In genomic region chr4:46508216-46508615, GRCh38 we compare ENCODE assay signal across 23 cellular contexts.
DNase-seq lines count a peak whose midpoint lies in the region; ATAC-seq, FAIRE-seq and TF ChIP-seq lines count a peak whose summit lies in the region.
"Had no signal": no experiment of that assay in that cellular context is flagged by ENCODE, and none has a peak within 500 bp of the region (broad histone marks: within the 10 kb centered on the region; RNA-seq: fewer than 3 reads in every experiment).

No MANE protein-coding gene starts in this region.

- H3K27ac ChIP-seq in HepG2 (ENCODE audit: extremely low read length, insufficient read depth, low read length) (no peak overlapping the region), right lobe of liver (no peak overlapping the region), epithelial cell of prostate (peak overlapping the region; percentile 41), GM23248 (no peak overlapping the region)
- H3K27ac ChIP-seq: BLaER1 treated with 17β-estradiol and CSF1 and Interleukin-3, amounts not matched to agents 10 nM and 100 nM; SK-N-MC had no signal

- intact Hi-C loops in HepG2 (cut with micrococcal nuclease; ENCODE audit: unreplicated experiment) = no loop called here
- intact Hi-C loops in right lobe of liver (cut with DNase I) = no loop called here

- TF ChIP-seq POLR2A in HepG2 (IDR thresholded peaks at IDR 0.05; ENCODE audit: insufficient read depth in 1 of 2, low read depth in 2 of 2, low read length in 2 of 2) = no peak
- no peak for TF ChIP-seq POLR2A in right lobe of liver (IDR thresholded peaks at IDR 0.05)

- TF ChIP-seq CTCF in HepG2 (CRISPR knock-in tag; IDR thresholded peaks at IDR 0.05) (no peak), right lobe of liver (IDR thresholded peaks at IDR 0.05) (no peak)

- no peak for TF ChIP-seq RAD21 in HepG2 (CRISPR knock-in tag; IDR thresholded peaks at IDR 0.05)

- DNase-seq in HepG2 (ENCODE audit: low spot score) (no peak), right lobe of liver (no peak), amniotic epithelial cell (ENCODE audit: low read depth) (peak; percentile 34), epithelial cell of prostate (ENCODE audit: low read depth, low spot score) (peak; percentile 2), GM23248 (no peak), 8988T (no peak)
- no peak for DNase-seq in stimulated activated CD4-positive, alpha-beta T cell treated with anti-CD3 and anti-CD28 coated beads, Interleukin-4, amount 100 ng/mL, for 1 hour
- DNase-seq: AML-193; CD4-positive, alpha-beta memory T cell; COR-L47; DND-41; H7; NCI-H1092; NCI-H1417 treated with DMSO at 0.1 percent for 48 hours; NCI-H1694 treated with DMSO at 0.1 percent for 48 hours; NCI-H2081; NCI-H2227 treated with DMSO at 0.1 percent for 48 hours; NCI-H526 treated with DMSO at 0.1 percent for 48 hours; SIG-M5 had no signal

- TF ChIP-seq EP300 in HepG2 (IDR thresholded peaks at IDR 0.05; ENCODE audit: low read depth in 2 of 2, low read length in 2 of 2) (no peak), HepG2 (CRISPR knock-in tag; IDR thresholded peaks at IDR 0.05; ENCODE audit: borderline replicate concordance) (no peak)

- H2AFZ ChIP-seq in HepG2 (ENCODE audit: low read length) (no peak overlapping the region), GM23248 (no peak overlapping the region)

- H4K20me1 ChIP-seq in HepG2 (ENCODE audit: insufficient read depth, low read length) = no peaks in the 10 kb centered on the region
- H4K20me1 ChIP-seq in GM23248 (ENCODE audit: insufficient read depth) = no peaks in the 10 kb centered on the region
- H4K20me1 ChIP-seq: BLaER1 treated with 17β-estradiol and CSF1 and Interleukin-3, amounts not matched to agents 10 nM and 100 nM had no signal

- POLR2A ChIA-PET in HepG2 (lab: Yijun Ruan, JAX) = no interaction called here

- no peaks in the 10 kb centered on the region for H3K9me2 ChIP-seq in GM23248 (ENCODE audit: insufficient read depth)

- WGBS in HepG2 (ENCODE audit: low lambda C conversion rate) = 38% methylated on average over 2 of the region's 2 CpGs
- WGBS in right lobe of liver (ENCODE audit: insufficient coverage, low coverage, low lambda C conversion rate, missing lambda C conversion rate) = 86% methylated on average over 2 of the region's 2 CpGs
- WGBS in GM23248 (ENCODE audit: low coverage in 1 of 2, low lambda C conversion rate in 2 of 2, missing lambda C conversion rate in 2 of 2), 2 experiments = 39 to 41% methylated on average over 2 of the region's 2 CpGs

- no TSS peak for BruUV-seq in HepG2 (replicated peaks; lab: Mats Ljungman, UMichigan)

- in situ Hi-C loops in HepG2 (cut with HindIII; ENCODE audit: extremely low pct_ligation_motif_present, low pct_unique_long_range_greater_than_20kb) (no loop called here), GM23248 (cut with MboI) (no loop called here)

- H3K79me2 ChIP-seq in HepG2 (ENCODE audit: insufficient read depth, low read length) (no peaks in the 10 kb centered on the region), GM23248 (ENCODE audit: insufficient read depth) (no peaks in the 10 kb centered on the region)

- H3K4me1 ChIP-seq in HepG2 (ENCODE audit: insufficient read depth, low read length) (no peaks in the 10 kb centered on the region), right lobe of liver (no peaks in the 10 kb centered on the region), GM23248 (ENCODE audit: insufficient read depth) (no peaks in the 10 kb centered on the region)

- H3K27me3 ChIP-seq in HepG2 (ENCODE audit: control insufficient read depth in 1 of 2, insufficient read depth in 2 of 2, low read length in 2 of 2) (no peaks in the 10 kb centered on the region; a peak in 1 of 5 replicates), right lobe of liver (no peaks in the 10 kb centered on the region), GM23248 (replicated peaks; ENCODE audit: insufficient read depth) (no peaks in the 10 kb centered on the region)
- H3K27me3 ChIP-seq: BLaER1 treated with 17β-estradiol and CSF1 and Interleukin-3, amounts not matched to agents 10 nM and 100 nM had no signal

- H3K9ac ChIP-seq in HepG2 (ENCODE audit: insufficient read depth, low read depth, low read length) (no peak overlapping the region), GM23248 (no peak overlapping the region)
- H3K9ac ChIP-seq: BLaER1 treated with 17β-estradiol and CSF1 and Interleukin-3, amounts not matched to agents 10 nM and 100 nM had no signal

- FAIRE-seq in HepG2 (lab: Jason Lieb, UNC) = no peak
- FAIRE-seq: GM19239 had no signal

- no peak overlapping the region for H3K4me3 ChIP-seq in HepG2 (replicated peaks in 1 of 3; ENCODE audit: insufficient read depth in 1 of 3, low read depth in 2 of 3, low read length in 3 of 3)
- no peak overlapping the region for H3K4me3 ChIP-seq in right lobe of liver
- no peak overlapping the region for H3K4me3 ChIP-seq in GM23248
- H3K4me3 ChIP-seq: BLaER1 treated with 17β-estradiol and CSF1 and Interleukin-3, amounts not matched to agents 10 nM and 100 nM; SK-N-MC had no signal

- H3K36me3 ChIP-seq in HepG2 (replicated peaks in 1 of 2; ENCODE audit: control insufficient read depth in 1 of 2, insufficient read depth in 2 of 2, low read length in 2 of 2) (no peaks in the 10 kb centered on the region), right lobe of liver (no peaks in the 10 kb centered on the region), GM23248 (ENCODE audit: low read depth) (no peaks in the 10 kb centered on the region)
- H3K36me3 ChIP-seq: BLaER1 treated with 17β-estradiol and CSF1 and Interleukin-3, amounts not matched to agents 10 nM and 100 nM had no signal

- H3K4me2 ChIP-seq in HepG2 (ENCODE audit: low read depth, low read length) (no peak overlapping the region), GM23248 (ENCODE audit: unreplicated experiment) (no peak overlapping the region)
- H3K4me2 ChIP-seq: BLaER1 treated with 17β-estradiol and CSF1 and Interleukin-3, amounts not matched to agents 10 nM and 100 nM had no signal

- H3F3A ChIP-seq in GM23248 (ENCODE audit: insufficient read depth) = no peaks in the 10 kb centered on the region

- CTCF ChIA-PET in HepG2 (lab: Yijun Ruan, JAX; ENCODE audit: low intra/inter-chr PET ratio, low total read pairs) = no interaction called here

- ATAC-seq in HepG2 (no peak), right lobe of liver (no peak), HG03521 (IDR thresholded peaks at IDR 0.05; ENCODE audit: unreplicated experiment) (no peak)

- H3K9me3 ChIP-seq in HepG2 (ENCODE audit: low read length) = 0 out of 2 replicates have a peak, but pooled peaks cover 4% of the 10 kb centered on the region
- H3K9me3 ChIP-seq in right lobe of liver = no peaks in the 10 kb centered on the region
- no peaks in the 10 kb centered on the region for H3K9me3 ChIP-seq in GM23248 (ENCODE audit: low read depth)
- H3K9me3 ChIP-seq: BLaER1 treated with 17β-estradiol and CSF1 and Interleukin-3, amounts not matched to agents 10 nM and 100 nM had no signal

TF ChIP-seq in HepG2, 621 proteins besides CTCF, POLR2A, EP300 and RAD21:
- TF ChIP-seq CEBPB (IDR thresholded peaks at IDR 0.05; ENCODE audit: borderline replicate concordance, low read depth, low read length) = 0 out of 2 replicates have a peak, but pooled peaks have one; percentile 3
- TF ChIP-seq, protein P1, sequence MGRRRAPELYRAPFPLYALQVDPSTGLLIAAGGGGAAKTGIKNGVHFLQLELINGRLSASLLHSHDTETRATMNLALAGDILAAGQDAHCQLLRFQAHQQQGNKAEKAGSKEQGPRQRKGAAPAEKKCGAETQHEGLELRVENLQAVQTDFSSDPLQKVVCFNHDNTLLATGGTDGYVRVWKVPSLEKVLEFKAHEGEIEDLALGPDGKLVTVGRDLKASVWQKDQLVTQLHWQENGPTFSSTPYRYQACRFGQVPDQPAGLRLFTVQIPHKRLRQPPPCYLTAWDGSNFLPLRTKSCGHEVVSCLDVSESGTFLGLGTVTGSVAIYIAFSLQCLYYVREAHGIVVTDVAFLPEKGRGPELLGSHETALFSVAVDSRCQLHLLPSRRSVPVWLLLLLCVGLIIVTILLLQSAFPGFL (CRISPR knock-in tag; IDR thresholded peaks at IDR 0.05) = no peak

Comparison
In these comparisons a context has a peak if more than half of its experiments do, and no peak if none do; other contexts are left out.
1. DNase-seq: peak in amniotic epithelial cell (single experiment) and epithelial cell of prostate (single experiment); none in HepG2 (single experiment), right lobe of liver (0 of 3), GM23248 (single experiment), stimulated activated CD4-positive, alpha-beta T cell treated with anti-CD3 and anti-CD28 coated beads, Interleukin-4, amount 100 ng/mL, for 1 hour (single experiment) and 8988T (single experiment).